In the genomic region with DNA sequence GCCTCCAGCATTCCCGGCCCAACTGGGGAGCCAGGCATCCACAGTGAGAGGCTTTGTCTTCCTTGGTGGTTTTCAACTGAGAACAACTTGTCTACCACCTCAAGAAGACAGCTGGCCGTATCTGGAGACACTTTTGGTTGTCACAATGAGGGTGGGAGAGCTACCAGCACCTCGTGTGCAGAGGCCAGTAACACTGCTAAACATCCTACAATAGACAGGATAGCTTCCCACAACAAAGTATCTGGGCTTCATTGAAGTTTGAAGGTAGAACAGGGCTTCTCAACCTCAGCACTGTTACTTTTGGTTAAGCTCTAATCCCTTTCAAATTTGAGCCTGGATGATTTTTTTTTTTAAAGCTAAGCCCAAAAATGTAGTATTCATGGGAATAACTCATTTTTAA, we compare ENCODE assay signal across 1 cellular context.
TF ChIP-seq lines count a peak whose summit lies in the region.

No MANE protein-coding gene starts in this region.

TF ChIP-seq in H1, 55 proteins besides CTCF, POLR2A, EP300 and RAD21:
- TF ChIP-seq JUND (IDR thresholded peaks at IDR 0.05; ENCODE audit: low read length): no peak
- no peak for TF ChIP-seq NANOG (IDR thresholded peaks at IDR 0.05; ENCODE audit: insufficient read depth, low read depth, low read length, poor library complexity, severe bottlenecking)
- TF ChIP-seq BACH1 (IDR thresholded peaks at IDR 0.05; ENCODE audit: low read length): no peak
- no peak for TF ChIP-seq KDM1A (IDR thresholded peaks at IDR 0.05; ENCODE audit: borderline replicate concordance, low read length)
- TF ChIP-seq ASH2L (IDR thresholded peaks at IDR 0.05; ENCODE audit: low read length): no peak
- TF ChIP-seq RBBP5 (IDR thresholded peaks at IDR 0.05; ENCODE audit: borderline replicate concordance, low read depth, low read length): no peak
- no peak for TF ChIP-seq POU5F1 (IDR thresholded peaks at IDR 0.05; ENCODE audit: low read depth, low read length)
- TF ChIP-seq EGR1 (IDR thresholded peaks at IDR 0.05; ENCODE audit: borderline replicate concordance, low read depth, low read length): no peak
- TF ChIP-seq GTF2F1 (IDR thresholded peaks at IDR 0.05; ENCODE audit: borderline replicate concordance, low read depth, low read length): no peak
- no peak for TF ChIP-seq RXRA (IDR thresholded peaks at IDR 0.05; ENCODE audit: insufficient read depth, low read depth, low read length)
- no peak for TF ChIP-seq TAF7 (optimal IDR thresholded peaks at IDR 0.05; ENCODE audit: borderline replicate concordance, low read depth, low read length)
- no peak for TF ChIP-seq BCL11A (IDR thresholded peaks at IDR 0.05; ENCODE audit: low read depth in 2 of 2, low read length in 2 of 2)
- TF ChIP-seq CREB1 (IDR thresholded peaks at IDR 0.05): no peak
- TF ChIP-seq NRF1 (IDR thresholded peaks at IDR 0.05; ENCODE audit: low read depth, low read length): no peak
